In the genomic region with DNA sequence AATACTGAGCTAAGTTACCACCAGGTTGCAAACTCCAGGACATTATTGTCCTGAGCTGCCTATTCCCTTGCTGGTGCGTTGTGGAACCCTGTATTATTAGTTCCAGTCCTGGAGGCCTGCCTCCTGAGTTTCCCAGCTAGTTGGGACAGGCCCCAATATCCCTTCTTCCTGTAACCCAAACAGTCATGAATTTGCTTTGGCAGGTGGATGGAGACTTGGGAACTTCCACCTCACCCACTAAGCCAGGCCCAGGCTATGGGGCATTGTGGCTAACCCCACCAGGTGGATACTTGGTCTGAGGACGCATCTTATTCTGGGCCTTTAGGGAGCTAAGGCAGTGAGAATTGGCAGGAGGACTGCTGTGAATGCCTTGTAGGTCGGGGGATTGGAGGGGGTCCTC, we compare ENCODE assay signal across 16 cellular contexts. TPM values are rescaled to one million over a fixed set of nuclear protein-coding genes. Genes with fewer than 3 reads are reported as not detected.
DNase-seq lines count a peak whose midpoint lies in the region; ATAC-seq, FAIRE-seq and TF ChIP-seq lines count a peak whose summit lies in the region.
"Had no signal": no experiment of that assay in that cellular context is flagged by ENCODE, and none has a peak within 500 bp of the region (broad histone marks: within the 10 kb centered on the region; RNA-seq: fewer than 3 reads in every experiment).

No MANE protein-coding gene starts in this region.

- H3K9me3 Mint-ChIP-seq in stimulated activated naive B cell treated with anti-CD40 and anti-IgM and Interleukin-4, amounts not matched to agents 10 μg/mL and 1 μg/mL and 100 μg/mL, for 72 hours, result no peaks in the 10 kb centered on the region
- H3K9me3 Mint-ChIP-seq: CD8-positive, alpha-beta memory T cell had no signal

- POLR2A ChIA-PET in HepG2 (lab: Yijun Ruan, JAX) (interaction anchor here (1.4 to 2.1 kb wide), 4 partner anchors 9 to 97 kb away, joined by 3 to 8 read pairs (median 5); a partner anchor contains a TSS), RWPE1 (lab: Yijun Ruan, JAX; ENCODE audit: low non-redundant PET) (interaction anchor here (0.7 kb wide), 1 partner anchor 19 kb away, joined by 6 read pairs; no protein-coding TSS in a partner anchor)

- no peaks in the 10 kb centered on the region; a peak in 1 of 5 replicates for H3K27me3 ChIP-seq in HepG2 (ENCODE audit: control insufficient read depth in 1 of 2, insufficient read depth in 2 of 2, low read length in 2 of 2)
- H3K27me3 ChIP-seq in right lobe of liver, result no peaks in the 10 kb centered on the region
- H3K27me3 ChIP-seq: sigmoid colon had no signal

- no peaks in the 10 kb centered on the region for H3K27me3 Mint-ChIP-seq in stimulated activated naive B cell treated with anti-CD40 and anti-IgM and Interleukin-4, amounts not matched to agents 10 μg/mL and 1 μg/mL and 100 μg/mL, for 72 hours

- CTCF ChIA-PET in HepG2 (lab: Yijun Ruan, JAX; ENCODE audit: low intra/inter-chr PET ratio, low total read pairs) (no interaction called here), RWPE1 (lab: Yijun Ruan, JAX) (no interaction called here)

- TF ChIP-seq CTCF in HepG2 (CRISPR knock-in tag; IDR thresholded peaks at IDR 0.05) (no peak), right lobe of liver (IDR thresholded peaks at IDR 0.05) (no peak), RWPE1 (conservative IDR thresholded peaks at IDR 0.05; ENCODE audit: low read depth) (no peak)

- 100% methylated on average over 2 of the region's 3 CpGs for WGBS in HepG2 (ENCODE audit: low lambda C conversion rate)
- WGBS in right lobe of liver (ENCODE audit: insufficient coverage, low coverage, low lambda C conversion rate, missing lambda C conversion rate), result 67% methylated on average over 1 of the region's 3 CpGs

- TF ChIP-seq POLR2A in HepG2 (IDR thresholded peaks at IDR 0.05; ENCODE audit: insufficient read depth in 1 of 2, low read depth in 2 of 2, low read length in 2 of 2) (peak in 1 of 2 experiments; percentile 56; a peak in 2 of 4 replicates), right lobe of liver (IDR thresholded peaks at IDR 0.05) (no peak)

- peaks cover 34% of the 10 kb centered on the region for H3K4me1 ChIP-seq in HepG2 (ENCODE audit: insufficient read depth, low read length)
- peaks cover 0 to 10% (median 0%) of the 10 kb centered on the region in 4 donors for H3K4me1 ChIP-seq in right lobe of liver

- no peak overlapping the region for H3K9ac ChIP-seq in HepG2 (ENCODE audit: insufficient read depth, low read depth, low read length)

- intact Hi-C loops in HepG2 (cut with micrococcal nuclease; ENCODE audit: unreplicated experiment) (no loop called here), right lobe of liver (cut with DNase I) (no loop called here)

- H3K4me3 Mint-ChIP-seq in stimulated activated naive B cell treated with anti-CD40 and anti-IgM and Interleukin-4, amounts not matched to agents 10 μg/mL and 1 μg/mL and 100 μg/mL, for 72 hours, result no peak overlapping the region

- peak overlapping the region; percentile 65 for H3K27ac Mint-ChIP-seq in stimulated activated naive B cell treated with anti-CD40 and anti-IgM and Interleukin-4, amounts not matched to agents 10 μg/mL and 1 μg/mL and 100 μg/mL, for 72 hours

- no peak for TF ChIP-seq EP300 in HepG2 (IDR thresholded peaks at IDR 0.05; ENCODE audit: low read depth in 2 of 2, low read length in 2 of 2)
- no peak for TF ChIP-seq EP300 in HepG2 (CRISPR knock-in tag; IDR thresholded peaks at IDR 0.05; ENCODE audit: borderline replicate concordance)

- H3K9me3 ChIP-seq in HepG2 (ENCODE audit: low read length) (no peaks in the 10 kb centered on the region), right lobe of liver (no peaks in the 10 kb centered on the region)
- H3K9me3 ChIP-seq: left ventricle myocardium inferior, sigmoid colon had no signal

- peaks cover 4 to 32% of the 10 kb centered on the region in 2 experiments; a peak in 4 of 5 replicates for H3K36me3 ChIP-seq in HepG2 (replicated peaks in 1 of 2; ENCODE audit: control insufficient read depth in 1 of 2, insufficient read depth in 2 of 2, low read length in 2 of 2)
- peaks cover 0 to 32% (median 14%) of the 10 kb centered on the region in 4 donors for H3K36me3 ChIP-seq in right lobe of liver

- ATAC-seq in HepG2 (peak; percentile 4; the same call in 2 of the 3 replicates), right lobe of liver (no peak), HG03469 (IDR thresholded peaks at IDR 0.05; ENCODE audit: unreplicated experiment) (no peak)
- ATAC-seq in stimulated activated naive B cell treated with anti-CD40 and anti-IgM and Interleukin-4, amounts not matched to agents 10 μg/mL and 1 μg/mL and 100 μg/mL, for 72 hours (replicated peaks), result no peak

- FAIRE-seq in HepG2 (lab: Jason Lieb, UNC), result no peak

- peaks cover 16% of the 10 kb centered on the region for H3K79me2 ChIP-seq in HepG2 (ENCODE audit: insufficient read depth, low read length)

- H4K20me1 ChIP-seq in HepG2 (ENCODE audit: insufficient read depth, low read length), result peaks cover 6% of the 10 kb centered on the region

- H3K36me3 Mint-ChIP-seq in stimulated activated naive B cell treated with anti-CD40 and anti-IgM and Interleukin-4, amounts not matched to agents 10 μg/mL and 1 μg/mL and 100 μg/mL, for 72 hours, result peaks cover 21 to 48% of the 10 kb centered on the region in 2 donors

- H3K4me2 ChIP-seq in HepG2 (ENCODE audit: low read depth, low read length), result no peak overlapping the region

- no TSS peak for BruUV-seq in HepG2 (replicated peaks; lab: Mats Ljungman, UMichigan)

- H3K4me1 Mint-ChIP-seq in stimulated activated naive B cell treated with anti-CD40 and anti-IgM and Interleukin-4, amounts not matched to agents 10 μg/mL and 1 μg/mL and 100 μg/mL, for 72 hours, result peaks cover 9 to 13% of the 10 kb centered on the region in 2 donors

- no peak for TF ChIP-seq RAD21 in HepG2 (CRISPR knock-in tag; IDR thresholded peaks at IDR 0.05)

- no peak overlapping the region for H3K27ac ChIP-seq in HepG2 (ENCODE audit: extremely low read length, insufficient read depth, low read length)
- no peak overlapping the region for H3K27ac ChIP-seq in right lobe of liver
- H3K27ac ChIP-seq in RWPE1, result peak overlapping the region; percentile 60
- H3K27ac ChIP-seq in epithelial cell of prostate, result peak overlapping the region; percentile 92
- H3K27ac ChIP-seq: dorsolateral prefrontal cortex, left ventricle myocardium inferior, sigmoid colon had no signal

- DNase-seq in HepG2 (ENCODE audit: low spot score) (no peak), right lobe of liver (no peak), RWPE1 (ENCODE audit: low spot score) (no peak), epithelial cell of prostate (ENCODE audit: low read depth, low spot score) (no peak), NCI-H446 (lab: John Stamatoyannopoulos, UW) (no peak), NCI-H146 (lab: John Stamatoyannopoulos, UW) (no peak)
- DNase-seq in stimulated activated naive B cell treated with anti-CD40 and anti-IgM and Interleukin-4, amounts not matched to agents 10 μg/mL and 1 μg/mL and 100 μg/mL, for 72 hours, result no peak
- DNase-seq: activated CD4-positive, CD25-positive, alpha-beta regulatory T cell; CD8-positive, alpha-beta memory T cell; dorsolateral prefrontal cortex; glutamatergic neuron; left ventricle myocardium inferior; NCI-H1694 treated with DMSO at 0.1 percent for 48 hours; SIG-M5; sigmoid colon had no signal

- in situ Hi-C loops in HepG2 (cut with HindIII; ENCODE audit: extremely low pct_ligation_motif_present, low pct_unique_long_range_greater_than_20kb), result no loop called here

- H3K4me3 ChIP-seq in HepG2 (replicated peaks in 1 of 3; ENCODE audit: insufficient read depth in 1 of 3, low read depth in 2 of 3, low read length in 3 of 3) (no peak overlapping the region), right lobe of liver (no peak overlapping the region)
- H3K4me3 ChIP-seq: dorsolateral prefrontal cortex, left ventricle myocardium inferior, sigmoid colon had no signal

- H2AFZ ChIP-seq in HepG2 (ENCODE audit: low read length), result no peak overlapping the region

RNA-seq across cellular contexts. Expression of a gene that starts 5.0 kb away (rescaled TPM):
- total RNA-seq in HepG2 (2016; rRNA removed; fragmentation: Illumina TruSeq; extraction: Trizol) (182 and 239 TPM in 2 replicates), right lobe of liver (10 to 100 TPM; 14.7 to 69.0 (median 57.7) TPM)
- total RNA-seq in HepG2 (2016; cell fraction: cytosol; rRNA removed; fragmentation: Illumina TruSeq; extraction: Trizol; ENCODE audit: low read depth), result 72.2 and 83.3 TPM in 2 replicates
- 186 and 267 TPM in 2 replicates for total RNA-seq in HepG2 (2016; cell fraction: insoluble cytoplasmic fraction; rRNA removed; fragmentation: Illumina TruSeq; extraction: Trizol)
- total RNA-seq in HepG2 (2016; cell fraction: membrane; rRNA removed; fragmentation: Illumina TruSeq; extraction: Trizol), result 111 and 139 TPM in 2 replicates
- 96.1 and 99.4 TPM in 2 replicates for total RNA-seq in HepG2 (2016; cell fraction: nucleus; rRNA removed; fragmentation: Illumina TruSeq; extraction: Trizol)
- 109 and 123 TPM in 2 replicates for polyA plus RNA-seq in HepG2 (2011; rRNA removed)
- polyA plus RNA-seq in HepG2 (2011; cell fraction: cytosol; rRNA removed), result 78.5 and 83.5 TPM in 2 replicates
- 120 and 154 TPM in 2 replicates for polyA plus RNA-seq in HepG2 (2011; cell fraction: nucleus; rRNA removed)
- 62.4 and 136 TPM in 2 replicates for polyA plus RNA-seq in HepG2 (2012)
- 83.2 and 86.4 TPM in 2 replicates for polyA plus RNA-seq in HepG2 (2016; cell fraction: cytosol; fragmentation: Illumina TruSeq; extraction: Trizol; ENCODE audit: low read depth)
- 284 and 351 TPM in 2 replicates for polyA plus RNA-seq in HepG2 (2016; cell fraction: insoluble cytoplasmic fraction; fragmentation: Illumina TruSeq; extraction: Trizol; ENCODE audit: low read depth)
- polyA plus RNA-seq in HepG2 (2016; cell fraction: membrane; fragmentation: Illumina TruSeq; extraction: Trizol; ENCODE audit: low read depth), result 125 and 144 TPM in 2 replicates
- 196 and 214 TPM in 2 replicates for polyA plus RNA-seq in HepG2 (2016; cell fraction: nucleus; fragmentation: Illumina TruSeq; extraction: Trizol; ENCODE audit: insufficient read depth, low read depth)
- 139 and 240 TPM in 2 replicates for polyA minus RNA-seq in HepG2 (2011; rRNA and poly(A)+ RNA removed; ENCODE audit: low replicate concordance)
- 47.4 and 57.2 TPM in 2 replicates for polyA minus RNA-seq in HepG2 (2011; cell fraction: cytosol; rRNA and poly(A)+ RNA removed)
- 163 and 176 TPM in 2 replicates for polyA minus RNA-seq in HepG2 (2011; cell fraction: nucleus; rRNA and poly(A)+ RNA removed)

RNA-seq across cellular contexts. Expression of a gene that starts 18.0 kb away (rescaled TPM):
- total RNA-seq in HepG2 (2016; rRNA removed; fragmentation: Illumina TruSeq; extraction: Trizol) (19.3 and 28.7 TPM in 2 replicates), right lobe of liver (100 to 1,000 TPM in 2 of 6 experiments, 10 to 100 TPM in 4; 46.5 to 193 (median 80.8) TPM)
- total RNA-seq in HepG2 (2016; cell fraction: cytosol; rRNA removed; fragmentation: Illumina TruSeq; extraction: Trizol; ENCODE audit: low read depth), result 23.0 and 33.2 TPM in 2 replicates
- 20.8 and 29.5 TPM in 2 replicates for total RNA-seq in HepG2 (2016; cell fraction: insoluble cytoplasmic fraction; rRNA removed; fragmentation: Illumina TruSeq; extraction: Trizol)
- 42.7 and 44.4 TPM in 2 replicates for total RNA-seq in HepG2 (2016; cell fraction: membrane; rRNA removed; fragmentation: Illumina TruSeq; extraction: Trizol)
- 15.9 and 18.0 TPM in 2 replicates for total RNA-seq in HepG2 (2016; cell fraction: nucleus; rRNA removed; fragmentation: Illumina TruSeq; extraction: Trizol)
- polyA plus RNA-seq in HepG2 (2011; rRNA removed), result 37.1 and 52.7 TPM in 2 replicates
- polyA plus RNA-seq in HepG2 (2011; cell fraction: cytosol; rRNA removed), result 31.9 and 50.0 TPM in 2 replicates
- 389 and 473 TPM in 2 replicates for polyA plus RNA-seq in HepG2 (2011; cell fraction: nucleus; rRNA removed)
- 55.2 and 81.7 TPM in 2 replicates for polyA plus RNA-seq in HepG2 (2012)
- polyA plus RNA-seq in HepG2 (2016; cell fraction: cytosol; fragmentation: Illumina TruSeq; extraction: Trizol; ENCODE audit: low read depth), result 21.0 and 24.5 TPM in 2 replicates
- polyA plus RNA-seq in HepG2 (2016; cell fraction: insoluble cytoplasmic fraction; fragmentation: Illumina TruSeq; extraction: Trizol; ENCODE audit: low read depth), result 20.4 and 20.7 TPM in 2 replicates
- 28.5 and 34.5 TPM in 2 replicates for polyA plus RNA-seq in HepG2 (2016; cell fraction: membrane; fragmentation: Illumina TruSeq; extraction: Trizol; ENCODE audit: low read depth)
- 29.3 and 35.6 TPM in 2 replicates for polyA plus RNA-seq in HepG2 (2016; cell fraction: nucleus; fragmentation: Illumina TruSeq; extraction: Trizol; ENCODE audit: insufficient read depth, low read depth)
- polyA minus RNA-seq in HepG2 (2011; rRNA and poly(A)+ RNA removed; ENCODE audit: low replicate concordance), result 95.4 and 111 TPM in 2 replicates
- 39.0 and 46.7 TPM in 2 replicates for polyA minus RNA-seq in HepG2 (2011; cell fraction: cytosol; rRNA and poly(A)+ RNA removed)
- polyA minus RNA-seq in HepG2 (2011; cell fraction: nucleus; rRNA and poly(A)+ RNA removed), result 36.2 and 42.4 TPM in 2 replicates

RNA-seq across cellular contexts. Expression of a gene that starts 39.7 kb away (rescaled TPM):
- 3.2 and 3.5 TPM in 2 replicates for total RNA-seq in HepG2 (2016; rRNA removed; fragmentation: Illumina TruSeq; extraction: Trizol)
- total RNA-seq in HepG2 (2016; cell fraction: cytosol; rRNA removed; fragmentation: Illumina TruSeq; extraction: Trizol; ENCODE audit: low read depth), result 1.0 and 1.1 TPM in 2 replicates
- 3.4 and 3.6 TPM in 2 replicates for total RNA-seq in HepG2 (2016; cell fraction: insoluble cytoplasmic fraction; rRNA removed; fragmentation: Illumina TruSeq; extraction: Trizol)
- total RNA-seq in HepG2 (2016; cell fraction: membrane; rRNA removed; fragmentation: Illumina TruSeq; extraction: Trizol), result 5.5 and 6.0 TPM in 2 replicates
- total RNA-seq in HepG2 (2016; cell fraction: nucleus; rRNA removed; fragmentation: Illumina TruSeq; extraction: Trizol), result 2.8 and 3.4 TPM in 2 replicates
- polyA plus RNA-seq in HepG2 (2011; rRNA removed), result 4.7 and 6.0 TPM in 2 replicates
- polyA plus RNA-seq in HepG2 (2011; cell fraction: cytosol; rRNA removed), result 4.6 TPM in 2 replicates
- 16.8 and 21.5 TPM in 2 replicates for polyA plus RNA-seq in HepG2 (2011; cell fraction: nucleus; rRNA removed)
- polyA plus RNA-seq in HepG2 (2012), result 4.8 and 7.9 TPM in 2 replicates
- 2.1 and 2.3 TPM in 2 replicates for polyA plus RNA-seq in HepG2 (2016; cell fraction: cytosol; fragmentation: Illumina TruSeq; extraction: Trizol; ENCODE audit: low read depth)
- polyA plus RNA-seq in HepG2 (2016; cell fraction: insoluble cytoplasmic fraction; fragmentation: Illumina TruSeq; extraction: Trizol; ENCODE audit: low read depth), result 4.0 and 6.3 TPM in 2 replicates
- 4.8 and 5.4 TPM in 2 replicates for polyA plus RNA-seq in HepG2 (2016; cell fraction: membrane; fragmentation: Illumina TruSeq; extraction: Trizol; ENCODE audit: low read depth)
- polyA plus RNA-seq in HepG2 (2016; cell fraction: nucleus; fragmentation: Illumina TruSeq; extraction: Trizol; ENCODE audit: insufficient read depth, low read depth), result 11.5 and 15.0 TPM in 2 replicates
- polyA minus RNA-seq in HepG2 (2011; rRNA and poly(A)+ RNA removed; ENCODE audit: low replicate concordance), result 10.9 and 19.7 TPM in 2 replicates
- polyA minus RNA-seq in HepG2 (2011; cell fraction: cytosol; rRNA and poly(A)+ RNA removed), result 5.1 and 5.5 TPM in 2 replicates
- 7.9 and 9.4 TPM in 2 replicates for polyA minus RNA-seq in HepG2 (2011; cell fraction: nucleus; rRNA and poly(A)+ RNA removed)
- total RNA-seq in right lobe of liver, result 1 to 10 TPM; 4.3 to 7.5 (median 5.6) TPM

RNA-seq across cellular contexts. Expression of a gene that starts 57.7 kb away (rescaled TPM):
- 162 and 260 TPM in 2 replicates for total RNA-seq in HepG2 (2016; rRNA removed; fragmentation: Illumina TruSeq; extraction: Trizol)
- total RNA-seq in HepG2 (2016; cell fraction: cytosol; rRNA removed; fragmentation: Illumina TruSeq; extraction: Trizol; ENCODE audit: low read depth), result 147 and 171 TPM in 2 replicates
- total RNA-seq in HepG2 (2016; cell fraction: insoluble cytoplasmic fraction; rRNA removed; fragmentation: Illumina TruSeq; extraction: Trizol), result 146 and 274 TPM in 2 replicates
- total RNA-seq in HepG2 (2016; cell fraction: membrane; rRNA removed; fragmentation: Illumina TruSeq; extraction: Trizol), result 149 and 167 TPM in 2 replicates
- total RNA-seq in HepG2 (2016; cell fraction: nucleus; rRNA removed; fragmentation: Illumina TruSeq; extraction: Trizol), result 182 and 206 TPM in 2 replicates
- 106 and 162 TPM in 2 replicates for polyA plus RNA-seq in HepG2 (2011; rRNA removed)
- 168 and 176 TPM in 2 replicates for polyA plus RNA-seq in HepG2 (2011; cell fraction: cytosol; rRNA removed)
- 94.7 and 111 TPM in 2 replicates for polyA plus RNA-seq in HepG2 (2011; cell fraction: nucleus; rRNA removed)
- 122 and 141 TPM in 2 replicates for polyA plus RNA-seq in HepG2 (2012)
- 138 and 157 TPM in 2 replicates for polyA plus RNA-seq in HepG2 (2016; cell fraction: cytosol; fragmentation: Illumina TruSeq; extraction: Trizol; ENCODE audit: low read depth)
- 129 and 142 TPM in 2 replicates for polyA plus RNA-seq in HepG2 (2016; cell fraction: insoluble cytoplasmic fraction; fragmentation: Illumina TruSeq; extraction: Trizol; ENCODE audit: low read depth)
- 117 and 128 TPM in 2 replicates for polyA plus RNA-seq in HepG2 (2016; cell fraction: membrane; fragmentation: Illumina TruSeq; extraction: Trizol; ENCODE audit: low read depth)
- 318 and 347 TPM in 2 replicates for polyA plus RNA-seq in HepG2 (2016; cell fraction: nucleus; fragmentation: Illumina TruSeq; extraction: Trizol; ENCODE audit: insufficient read depth, low read depth)
- 268 and 948 TPM in 2 replicates for polyA minus RNA-seq in HepG2 (2011; rRNA and poly(A)+ RNA removed; ENCODE audit: low replicate concordance)
- 59.2 and 70.4 TPM in 2 replicates for polyA minus RNA-seq in HepG2 (2011; cell fraction: cytosol; rRNA and poly(A)+ RNA removed)
- polyA minus RNA-seq in HepG2 (2011; cell fraction: nucleus; rRNA and poly(A)+ RNA removed), result 25.6 and 30.3 TPM in 2 replicates
- 100 to 1,000 TPM; 150 to 276 (median 225) TPM for total RNA-seq in right lobe of liver

Comparison
In these comparisons a context has a peak if more than half of its experiments do, and no peak if none do; other contexts are left out.
1. H3K27ac ChIP-seq: peak in RWPE1 (single experiment) and epithelial cell of prostate (single experiment); none in HepG2 (single experiment) and right lobe of liver (0 of 3).